In the genomic region with DNA sequence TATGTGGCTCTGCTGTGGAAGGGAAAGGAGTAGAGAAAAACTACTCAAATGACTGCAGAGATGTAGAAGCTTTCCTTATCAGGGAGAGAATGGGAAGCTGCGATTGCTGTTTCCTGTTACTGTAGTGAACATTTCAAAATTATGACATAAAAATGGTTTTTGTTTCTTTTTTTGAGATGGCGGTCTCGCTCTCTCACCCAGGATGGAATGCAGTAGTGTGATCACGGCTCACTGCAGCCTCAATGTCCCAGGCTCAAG, we compare ENCODE assay signal across 2 cellular contexts.
TF ChIP-seq lines count a peak whose summit lies in the region.

No MANE protein-coding gene starts in this region.

TF ChIP-seq in SK-N-SH, 30 proteins besides CTCF, POLR2A, EP300 and RAD21 (continued from another document):
- TF ChIP-seq, protein P1, sequence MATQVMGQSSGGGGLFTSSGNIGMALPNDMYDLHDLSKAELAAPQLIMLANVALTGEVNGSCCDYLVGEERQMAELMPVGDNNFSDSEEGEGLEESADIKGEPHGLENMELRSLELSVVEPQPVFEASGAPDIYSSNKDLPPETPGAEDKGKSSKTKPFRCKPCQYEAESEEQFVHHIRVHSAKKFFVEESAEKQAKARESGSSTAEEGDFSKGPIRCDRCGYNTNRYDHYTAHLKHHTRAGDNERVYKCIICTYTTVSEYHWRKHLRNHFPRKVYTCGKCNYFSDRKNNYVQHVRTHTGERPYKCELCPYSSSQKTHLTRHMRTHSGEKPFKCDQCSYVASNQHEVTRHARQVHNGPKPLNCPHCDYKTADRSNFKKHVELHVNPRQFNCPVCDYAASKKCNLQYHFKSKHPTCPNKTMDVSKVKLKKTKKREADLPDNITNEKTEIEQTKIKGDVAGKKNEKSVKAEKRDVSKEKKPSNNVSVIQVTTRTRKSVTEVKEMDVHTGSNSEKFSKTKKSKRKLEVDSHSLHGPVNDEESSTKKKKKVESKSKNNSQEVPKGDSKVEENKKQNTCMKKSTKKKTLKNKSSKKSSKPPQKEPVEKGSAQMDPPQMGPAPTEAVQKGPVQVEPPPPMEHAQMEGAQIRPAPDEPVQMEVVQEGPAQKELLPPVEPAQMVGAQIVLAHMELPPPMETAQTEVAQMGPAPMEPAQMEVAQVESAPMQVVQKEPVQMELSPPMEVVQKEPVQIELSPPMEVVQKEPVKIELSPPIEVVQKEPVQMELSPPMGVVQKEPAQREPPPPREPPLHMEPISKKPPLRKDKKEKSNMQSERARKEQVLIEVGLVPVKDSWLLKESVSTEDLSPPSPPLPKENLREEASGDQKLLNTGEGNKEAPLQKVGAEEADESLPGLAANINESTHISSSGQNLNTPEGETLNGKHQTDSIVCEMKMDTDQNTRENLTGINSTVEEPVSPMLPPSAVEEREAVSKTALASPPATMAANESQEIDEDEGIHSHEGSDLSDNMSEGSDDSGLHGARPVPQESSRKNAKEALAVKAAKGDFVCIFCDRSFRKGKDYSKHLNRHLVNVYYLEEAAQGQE (IDR thresholded peaks at IDR 0.05; ENCODE audit: low read depth, low read length) = no peak
- no peak for TF ChIP-seq MEF2A (IDR thresholded peaks at IDR 0.05; ENCODE audit: borderline replicate concordance, low read depth)
- TF ChIP-seq RXRA (IDR thresholded peaks at IDR 0.05; ENCODE audit: borderline replicate concordance, low read depth) = no peak
- TF ChIP-seq, protein P2, sequence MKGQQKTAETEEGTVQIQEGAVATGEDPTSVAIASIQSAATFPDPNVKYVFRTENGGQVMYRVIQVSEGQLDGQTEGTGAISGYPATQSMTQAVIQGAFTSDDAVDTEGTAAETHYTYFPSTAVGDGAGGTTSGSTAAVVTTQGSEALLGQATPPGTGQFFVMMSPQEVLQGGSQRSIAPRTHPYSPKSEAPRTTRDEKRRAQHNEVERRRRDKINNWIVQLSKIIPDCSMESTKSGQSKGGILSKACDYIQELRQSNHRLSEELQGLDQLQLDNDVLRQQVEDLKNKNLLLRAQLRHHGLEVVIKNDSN (IDR thresholded peaks at IDR 0.05; ENCODE audit: borderline replicate concordance, low read depth) = no peak
- TF ChIP-seq SMC3 (IDR thresholded peaks at IDR 0.05; ENCODE audit: low read depth, low read length) = no peak
TF ChIP-seq in SK-N-SH: peak in this region for 0.

TF ChIP-seq in SK-N-SH treated with all-trans-retinoic acid at 6 μM for 48 hours, 23 proteins besides CTCF, POLR2A, EP300 and RAD21 (continued from another document):
- TF ChIP-seq, protein P3, sequence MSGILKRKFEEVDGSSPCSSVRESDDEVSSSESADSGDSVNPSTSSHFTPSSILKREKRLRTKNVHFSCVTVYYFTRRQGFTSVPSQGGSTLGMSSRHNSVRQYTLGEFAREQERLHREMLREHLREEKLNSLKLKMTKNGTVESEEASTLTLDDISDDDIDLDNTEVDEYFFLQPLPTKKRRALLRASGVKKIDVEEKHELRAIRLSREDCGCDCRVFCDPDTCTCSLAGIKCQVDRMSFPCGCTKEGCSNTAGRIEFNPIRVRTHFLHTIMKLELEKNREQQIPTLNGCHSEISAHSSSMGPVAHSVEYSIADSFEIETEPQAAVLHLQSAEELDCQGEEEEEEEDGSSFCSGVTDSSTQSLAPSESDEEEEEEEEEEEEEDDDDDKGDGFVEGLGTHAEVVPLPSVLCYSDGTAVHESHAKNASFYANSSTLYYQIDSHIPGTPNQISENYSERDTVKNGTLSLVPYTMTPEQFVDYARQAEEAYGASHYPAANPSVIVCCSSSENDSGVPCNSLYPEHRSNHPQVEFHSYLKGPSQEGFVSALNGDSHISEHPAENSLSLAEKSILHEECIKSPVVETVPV (CRISPR knock-in tag; IDR thresholded peaks at IDR 0.05) = no peak
- no peak for TF ChIP-seq ZFP3 (CRISPR knock-in tag; IDR thresholded peaks at IDR 0.05)
- no peak for TF ChIP-seq GLIS3 (CRISPR knock-in tag; IDR thresholded peaks at IDR 0.05)
- no peak for TF ChIP-seq ZNF565 (CRISPR knock-in tag; conservative IDR thresholded peaks at IDR 0.05; ENCODE audit: low read depth)
- no peak for TF ChIP-seq ZC3H10 (CRISPR knock-in tag; IDR thresholded peaks at IDR 0.05)
- TF ChIP-seq ZNF8 (CRISPR knock-in tag; IDR thresholded peaks at IDR 0.05) = no peak
- TF ChIP-seq, protein P4, sequence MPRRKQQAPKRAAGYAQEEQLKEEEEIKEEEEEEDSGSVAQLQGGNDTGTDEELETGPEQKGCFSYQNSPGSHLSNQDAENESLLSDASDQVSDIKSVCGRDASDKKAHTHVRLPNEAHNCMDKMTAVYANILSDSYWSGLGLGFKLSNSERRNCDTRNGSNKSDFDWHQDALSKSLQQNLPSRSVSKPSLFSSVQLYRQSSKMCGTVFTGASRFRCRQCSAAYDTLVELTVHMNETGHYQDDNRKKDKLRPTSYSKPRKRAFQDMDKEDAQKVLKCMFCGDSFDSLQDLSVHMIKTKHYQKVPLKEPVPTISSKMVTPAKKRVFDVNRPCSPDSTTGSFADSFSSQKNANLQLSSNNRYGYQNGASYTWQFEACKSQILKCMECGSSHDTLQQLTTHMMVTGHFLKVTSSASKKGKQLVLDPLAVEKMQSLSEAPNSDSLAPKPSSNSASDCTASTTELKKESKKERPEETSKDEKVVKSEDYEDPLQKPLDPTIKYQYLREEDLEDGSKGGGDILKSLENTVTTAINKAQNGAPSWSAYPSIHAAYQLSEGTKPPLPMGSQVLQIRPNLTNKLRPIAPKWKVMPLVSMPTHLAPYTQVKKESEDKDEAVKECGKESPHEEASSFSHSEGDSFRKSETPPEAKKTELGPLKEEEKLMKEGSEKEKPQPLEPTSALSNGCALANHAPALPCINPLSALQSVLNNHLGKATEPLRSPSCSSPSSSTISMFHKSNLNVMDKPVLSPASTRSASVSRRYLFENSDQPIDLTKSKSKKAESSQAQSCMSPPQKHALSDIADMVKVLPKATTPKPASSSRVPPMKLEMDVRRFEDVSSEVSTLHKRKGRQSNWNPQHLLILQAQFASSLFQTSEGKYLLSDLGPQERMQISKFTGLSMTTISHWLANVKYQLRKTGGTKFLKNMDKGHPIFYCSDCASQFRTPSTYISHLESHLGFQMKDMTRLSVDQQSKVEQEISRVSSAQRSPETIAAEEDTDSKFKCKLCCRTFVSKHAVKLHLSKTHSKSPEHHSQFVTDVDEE (CRISPR knock-in tag; IDR thresholded peaks at IDR 0.05) = no peak
- no peak for TF ChIP-seq PPARA (CRISPR knock-in tag; IDR thresholded peaks at IDR 0.05; ENCODE audit: borderline replicate concordance)
- TF ChIP-seq, protein P5, sequence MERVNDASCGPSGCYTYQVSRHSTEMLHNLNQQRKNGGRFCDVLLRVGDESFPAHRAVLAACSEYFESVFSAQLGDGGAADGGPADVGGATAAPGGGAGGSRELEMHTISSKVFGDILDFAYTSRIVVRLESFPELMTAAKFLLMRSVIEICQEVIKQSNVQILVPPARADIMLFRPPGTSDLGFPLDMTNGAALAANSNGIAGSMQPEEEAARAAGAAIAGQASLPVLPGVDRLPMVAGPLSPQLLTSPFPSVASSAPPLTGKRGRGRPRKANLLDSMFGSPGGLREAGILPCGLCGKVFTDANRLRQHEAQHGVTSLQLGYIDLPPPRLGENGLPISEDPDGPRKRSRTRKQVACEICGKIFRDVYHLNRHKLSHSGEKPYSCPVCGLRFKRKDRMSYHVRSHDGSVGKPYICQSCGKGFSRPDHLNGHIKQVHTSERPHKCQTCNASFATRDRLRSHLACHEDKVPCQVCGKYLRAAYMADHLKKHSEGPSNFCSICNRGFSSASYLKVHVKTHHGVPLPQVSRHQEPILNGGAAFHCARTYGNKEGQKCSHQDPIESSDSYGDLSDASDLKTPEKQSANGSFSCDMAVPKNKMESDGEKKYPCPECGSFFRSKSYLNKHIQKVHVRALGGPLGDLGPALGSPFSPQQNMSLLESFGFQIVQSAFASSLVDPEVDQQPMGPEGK (CRISPR knock-in tag; IDR thresholded peaks at IDR 0.05; ENCODE audit: borderline replicate concordance) = no peak
- no peak for TF ChIP-seq CSDC2 (CRISPR knock-in tag; IDR thresholded peaks at IDR 0.05)
